ENCODE assay signal across 8 cellular contexts in genomic region chr17:65278050-65278819, GRCh38.
DNase-seq lines count a peak whose midpoint lies in the region; ATAC-seq and TF ChIP-seq lines count a peak whose summit lies in the region.

No MANE protein-coding gene starts in this region.

- intact Hi-C loops in left ventricle myocardium superior (cut with micrococcal nuclease): no loop called here

- peak overlapping the region; percentile 10 for H3K9ac ChIP-seq in skeletal muscle satellite cell (ENCODE audit: low read depth, low read length)

- DNase-seq in NCI-H748 (lab: John Stamatoyannopoulos, UW; ENCODE audit: unreplicated experiment) (peak; percentile 71), left ventricle myocardium superior (peak; percentile 37), T1000 (lab: John Stamatoyannopoulos, UW) (no peak)
- peak; percentile 24 for DNase-seq in activated naive CD4-positive, alpha-beta T cell treated with anti-CD3 and anti-CD28 coated beads, Interleukin-2, amount 50 U/mL, for 16 hours

- no peak overlapping the region for H3K27ac ChIP-seq in 22Rv1

- TF ChIP-seq CTCF in 22Rv1 (IDR thresholded peaks at IDR 0.05) (peak; percentile 48), GM12875 (IDR thresholded peaks at IDR 0.05; ENCODE audit: borderline replicate concordance, insufficient read depth, low read depth, low read length) (peak; percentile 55)

- H3K4me2 ChIP-seq in skeletal muscle satellite cell (ENCODE audit: low read length): peak overlapping the region; percentile 65

- H3K9me3 ChIP-seq in skeletal muscle satellite cell (replicated peaks; ENCODE audit: low read length): no peaks in the 10 kb centered on the region

- no peak overlapping the region for H3K4me3 ChIP-seq in GM12875 (ENCODE audit: low read depth, low read length)
- H3K4me3 ChIP-seq in skeletal muscle satellite cell (ENCODE audit: low read length): peak overlapping the region; percentile 33

- peaks cover 12% of the 10 kb centered on the region for H3K4me1 ChIP-seq in skeletal muscle satellite cell (ENCODE audit: control insufficient read depth, insufficient read depth, low read length)

- peak; percentile 74 for ATAC-seq in left ventricle myocardium superior
- no peak for ATAC-seq in GM19452 (IDR thresholded peaks at IDR 0.05; ENCODE audit: unreplicated experiment)

- H3K36me3 ChIP-seq in skeletal muscle satellite cell (ENCODE audit: insufficient read depth, low read length): no peaks in the 10 kb centered on the region

- no peaks in the 10 kb centered on the region for H3K27me3 ChIP-seq in skeletal muscle satellite cell (ENCODE audit: control insufficient read depth, insufficient read depth, low read length)
